ENCODE assay signal across 9 cellular contexts in the genomic region with DNA sequence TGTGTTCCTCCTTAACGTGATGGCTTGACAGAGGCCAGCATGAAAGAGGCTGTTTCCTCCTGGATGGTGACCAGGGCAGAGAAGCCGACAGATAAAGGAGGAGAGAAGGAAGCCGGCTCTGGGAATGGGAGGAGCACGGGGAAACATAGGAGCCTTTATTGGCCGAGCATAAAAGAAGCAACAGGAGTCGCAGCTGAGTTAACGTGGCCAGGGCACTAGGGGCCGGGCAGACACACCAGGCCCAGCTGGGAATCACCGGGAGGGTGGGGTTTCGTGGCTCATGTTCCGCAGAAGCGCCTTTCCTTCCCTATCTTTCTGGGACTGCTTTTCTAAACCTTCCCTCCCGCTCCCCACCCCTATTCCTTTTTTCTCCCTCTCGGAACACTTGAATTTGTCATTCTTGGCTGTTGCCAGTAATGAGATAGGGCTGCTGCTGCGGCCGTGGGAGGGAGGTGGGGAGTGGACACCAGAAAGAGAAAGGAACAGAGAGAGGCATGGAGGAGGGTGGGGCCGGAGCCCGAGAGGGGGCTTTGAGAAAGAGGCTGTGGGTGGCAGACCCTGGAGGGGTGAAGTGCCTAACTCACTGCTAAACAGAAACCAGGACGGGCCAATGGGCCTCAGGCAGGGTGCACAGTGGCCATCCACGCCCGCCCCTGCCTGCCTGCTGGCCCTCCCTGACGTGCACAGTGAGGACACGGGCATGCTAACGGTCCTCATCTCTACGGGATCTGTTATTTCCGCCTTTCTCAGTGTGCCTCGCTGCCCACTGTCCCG.
DNase-seq lines count a peak whose midpoint lies in the region; ATAC-seq, FAIRE-seq and TF ChIP-seq lines count a peak whose summit lies in the region.
"Had no signal": no experiment of that assay in that cellular context is flagged by ENCODE, and none has a peak within 500 bp of the region (broad histone marks: within the 10 kb centered on the region; RNA-seq: fewer than 3 reads in every experiment).

No MANE protein-coding gene starts in this region.

- H3K9me3 ChIP-seq in kidney (ENCODE audit: control insufficient read depth in 1 of 2, low read length in 2 of 2) (no peaks in the 10 kb centered on the region), stomach (no peaks in the 10 kb centered on the region)
- H3K9me3 ChIP-seq: neutrophil had no signal

- CTCF ChIA-PET in activated CD8-positive, alpha-beta memory T cell treated with anti-CD3 and anti-CD28 coated beads, Interleukin-2, amount 10 ng/mL, durations not matched to agents 7 days and 5 days (lab: Charles Lee) = no interaction called here

- H3K36me3 ChIP-seq in kidney (ENCODE audit: control insufficient read depth in 1 of 2, insufficient read depth in 2 of 2, low read length in 2 of 2) = no peaks in the 10 kb centered on the region
- no peaks in the 10 kb centered on the region for H3K36me3 ChIP-seq in stomach
- H3K36me3 ChIP-seq: neutrophil had no signal

- H3K27me3 Mint-ChIP-seq in activated CD8-positive, alpha-beta memory T cell treated with anti-CD3 and anti-CD28 coated beads, Interleukin-2, amount 10 ng/mL, durations not matched to agents 7 days and 5 days = peaks cover 11% of the 10 kb centered on the region
- H3K27me3 Mint-ChIP-seq in T-helper 2 cell treated with Interferon-gamma antibody and Interleukin-4, amounts not matched to agents 5 μg/mL and 100 μg/mL, for 36 hours (ENCODE audit: low read depth) = no peaks in the 10 kb centered on the region

- H3K9me3 Mint-ChIP-seq in activated CD8-positive, alpha-beta memory T cell treated with anti-CD3 and anti-CD28 coated beads, Interleukin-2, amount 10 ng/mL, durations not matched to agents 7 days and 5 days (ENCODE audit: low read depth) = no peaks in the 10 kb centered on the region
- no peaks in the 10 kb centered on the region for H3K9me3 Mint-ChIP-seq in T-helper 2 cell treated with Interferon-gamma antibody and Interleukin-4, amounts not matched to agents 5 μg/mL and 100 μg/mL, for 36 hours

- no peak for TF ChIP-seq CTCF in kidney (IDR thresholded peaks at IDR 0.05; ENCODE audit: borderline replicate concordance, extremely low read depth, insufficient read depth)
- no peak for TF ChIP-seq CTCF in stomach (IDR thresholded peaks at IDR 0.05)

- H3K9ac ChIP-seq in kidney (ENCODE audit: low read length in 2 of 2) = no peak overlapping the region

- no peak for TF ChIP-seq EP300 in stomach (IDR thresholded peaks at IDR 0.05)

- no peaks in the 10 kb centered on the region for H3K27me3 ChIP-seq in stomach

- peaks cover 0 to 4% of the 10 kb centered on the region in 2 donors for H3K4me1 ChIP-seq in kidney (ENCODE audit: control insufficient read depth in 1 of 2, insufficient read depth in 1 of 2, low read depth in 1 of 2, low read length in 2 of 2)
- H3K4me1 ChIP-seq in stomach = peaks cover 4 to 31% (median 23%) of the 10 kb centered on the region in 4 donors

- no peaks in the 10 kb centered on the region for H3K4me1 Mint-ChIP-seq in activated CD8-positive, alpha-beta memory T cell treated with anti-CD3 and anti-CD28 coated beads, Interleukin-2, amount 10 ng/mL, durations not matched to agents 7 days and 5 days
- H3K4me1 Mint-ChIP-seq in T-helper 2 cell treated with Interferon-gamma antibody and Interleukin-4, amounts not matched to agents 5 μg/mL and 100 μg/mL, for 36 hours (ENCODE audit: low read depth) = peaks cover 4% of the 10 kb centered on the region

- no peak overlapping the region for H3K27ac ChIP-seq in kidney (ENCODE audit: low read depth in 2 of 2, low read length in 2 of 2)
- peak overlapping the region in 4 of 5 donors; percentile 9 to 73 (median 46) for H3K27ac ChIP-seq in stomach
- H3K27ac ChIP-seq: neutrophil had no signal

- intact Hi-C loops in kidney (cut with DNase I) = no loop called here
- intact Hi-C loops in stomach (cut with DNase I; ENCODE audit: low total_unique reads) = no loop called here

- H3K4me3 ChIP-seq in kidney (ENCODE audit: low read length in 2 of 2) (no peak overlapping the region), stomach (peak overlapping the region; percentile 20 to 32 (median 25))

- 31 to 39% (median 37%) methylated on average over 28 of the region's 28 CpGs for WGBS in stomach, 5 donors

- H3K36me3 Mint-ChIP-seq in activated CD8-positive, alpha-beta memory T cell treated with anti-CD3 and anti-CD28 coated beads, Interleukin-2, amount 10 ng/mL, durations not matched to agents 7 days and 5 days = no peaks in the 10 kb centered on the region
- no peaks in the 10 kb centered on the region for H3K36me3 Mint-ChIP-seq in T-helper 2 cell treated with Interferon-gamma antibody and Interleukin-4, amounts not matched to agents 5 μg/mL and 100 μg/mL, for 36 hours (ENCODE audit: low read depth)

- no peak for TF ChIP-seq POLR2A in stomach (IDR thresholded peaks at IDR 0.05)

- FAIRE-seq in kidney (lab: Jason Lieb, UNC) = no peak

- no peak overlapping the region for H3K4me3 Mint-ChIP-seq in activated CD8-positive, alpha-beta memory T cell treated with anti-CD3 and anti-CD28 coated beads, Interleukin-2, amount 10 ng/mL, durations not matched to agents 7 days and 5 days
- H3K4me3 Mint-ChIP-seq in T-helper 2 cell treated with Interferon-gamma antibody and Interleukin-4, amounts not matched to agents 5 μg/mL and 100 μg/mL, for 36 hours = no peak overlapping the region

- DNase-seq in HT-29 (ENCODE audit: low spot score) = peak; percentile 83
- peak; percentile 73 for DNase-seq in brain pericyte (ENCODE audit: low read depth, low spot score)
- DNase-seq in kidney = peak; percentile 71
- DNase-seq in stomach = peak; percentile 36
- DNase-seq in activated CD8-positive, alpha-beta memory T cell treated with anti-CD3 and anti-CD28 coated beads, Interleukin-2, amount 10 ng/mL, durations not matched to agents 7 days and 5 days = no peak
- DNase-seq in activated CD4-positive, CD25-positive, alpha-beta regulatory T cell treated with anti-CD3 and anti-CD28 coated beads, Interleukin-2, amount 50 U/mL, for 72 hours = no peak
- no peak for DNase-seq in T-helper 2 cell treated with Interferon-gamma antibody and Interleukin-4, amounts not matched to agents 5 μg/mL and 100 μg/mL, for 36 hours (ENCODE audit: low spot score)

- ATAC-seq in HG03565 (IDR thresholded peaks at IDR 0.05; ENCODE audit: unreplicated experiment) = no peak
- no peak for ATAC-seq in activated CD8-positive, alpha-beta memory T cell treated with anti-CD3 and anti-CD28 coated beads, Interleukin-2, amount 10 ng/mL, durations not matched to agents 7 days and 5 days

- no peak overlapping the region for H3K27ac Mint-ChIP-seq in activated CD8-positive, alpha-beta memory T cell treated with anti-CD3 and anti-CD28 coated beads, Interleukin-2, amount 10 ng/mL, durations not matched to agents 7 days and 5 days
- H3K27ac Mint-ChIP-seq in T-helper 2 cell treated with Interferon-gamma antibody and Interleukin-4, amounts not matched to agents 5 μg/mL and 100 μg/mL, for 36 hours = no peak overlapping the region

Comparison
In these comparisons a context has a peak if more than half of its experiments do, and no peak if none do; other contexts are left out.
1. DNase-seq: peak in HT-29 (single experiment), brain pericyte (single experiment), kidney (single experiment) and stomach (single experiment); none in activated CD8-positive, alpha-beta memory T cell treated with anti-CD3 and anti-CD28 coated beads, Interleukin-2, amount 10 ng/mL, durations not matched to agents 7 days and 5 days (single experiment), activated CD4-positive, CD25-positive, alpha-beta regulatory T cell treated with anti-CD3 and anti-CD28 coated beads, Interleukin-2, amount 50 U/mL, for 72 hours (single experiment) and T-helper 2 cell treated with Interferon-gamma antibody and Interleukin-4, amounts not matched to agents 5 μg/mL and 100 μg/mL, for 36 hours (single experiment).
2. H3K27ac ChIP-seq: peak in stomach (4 of 5); none in kidney (0 of 2).
3. H3K4me3 ChIP-seq: peak in stomach (4 of 4); none in kidney (0 of 2).